In the genomic region with DNA sequence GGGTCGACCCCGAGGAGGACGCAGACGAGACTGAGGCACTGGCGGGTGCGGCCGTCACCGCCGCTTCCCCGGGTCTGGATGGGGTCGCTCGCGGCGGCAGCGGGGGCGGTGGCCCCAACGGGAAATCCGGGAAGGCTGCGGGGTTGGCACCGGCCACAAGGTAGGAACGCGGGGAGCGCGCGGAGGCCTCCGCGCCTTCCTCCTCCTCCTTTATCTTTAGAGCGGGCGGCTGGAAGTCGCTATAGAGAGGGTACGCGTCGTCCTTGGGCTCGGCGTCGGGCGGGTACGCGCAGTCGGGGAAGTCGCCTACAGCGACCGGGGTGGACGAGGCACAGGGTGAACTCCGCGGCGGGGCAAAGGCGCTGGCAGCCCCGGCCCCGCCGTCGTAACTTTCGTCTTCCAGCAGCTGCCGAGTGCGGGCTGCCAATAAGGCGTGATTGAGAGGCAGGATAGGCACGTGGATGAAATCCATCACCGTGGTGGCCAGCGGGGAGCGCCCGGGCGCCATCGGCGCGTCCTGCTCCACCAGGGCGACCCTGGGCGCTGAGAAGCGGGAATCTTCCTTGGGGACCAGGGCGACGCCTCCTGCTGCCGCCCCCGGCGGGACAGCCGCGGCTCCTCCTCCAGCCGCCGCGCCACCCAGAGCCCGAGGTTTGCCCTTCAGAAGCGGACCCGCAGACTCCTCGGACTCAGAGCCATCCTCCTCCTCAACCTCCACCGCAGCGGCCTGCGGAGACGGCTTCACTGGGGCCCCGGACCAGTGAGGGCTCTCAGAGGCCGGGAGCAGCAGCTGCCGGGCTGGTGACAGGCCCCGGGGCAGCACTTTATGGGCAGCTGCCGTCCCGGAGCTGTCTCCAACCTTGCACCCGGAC, we compare ENCODE assay signal across 9 cellular contexts. TPM values are rescaled to one million over a fixed set of nuclear protein-coding genes. Genes with fewer than 3 reads are reported as not detected.
DNase-seq lines count a peak whose midpoint lies in the region; TF ChIP-seq lines count a peak whose summit lies in the region.
"Had no signal": no experiment of that assay in that cellular context is flagged by ENCODE, and none has a peak within 500 bp of the region (broad histone marks: within the 10 kb centered on the region; RNA-seq: fewer than 3 reads in every experiment).

No MANE protein-coding gene starts in this region.

- no peak overlapping the region for H3K18ac ChIP-seq in mesenchymal stem cell (ENCODE audit: low read depth in 1 of 2, low read length in 2 of 2)

- peak overlapping the region; percentile 81 for H3K4me2 ChIP-seq in mesenchymal stem cell (ENCODE audit: low read length, poor library complexity, severe bottlenecking)

- WGBS in mesenchymal stem cell = 2% methylated on average over 77 of the region's 93 CpGs
- WGBS in urinary bladder = under 1% methylated on average over 93 of the region's 93 CpGs

- no peak overlapping the region for H3K4ac ChIP-seq in mesenchymal stem cell (ENCODE audit: low read depth in 1 of 2, low read length in 2 of 2)

- H3K4me3 Mint-ChIP-seq in activated T-cell treated with anti-CD3 and anti-CD28 coated beads, Interleukin-2, amount 50 U/mL, for 24 hours = no peak overlapping the region
- no peak overlapping the region for H3K4me3 Mint-ChIP-seq in activated naive CD4-positive, alpha-beta T cell treated with anti-CD3 and anti-CD28 coated beads, Interleukin-2, amount 10 ng/mL, durations not matched to agents 7 days and 5 days
- H3K4me3 Mint-ChIP-seq: CD8-positive, alpha-beta memory T cell had no signal

- H3K9ac ChIP-seq in mesenchymal stem cell (ENCODE audit: low read length) = peak overlapping the region; percentile 38

- no peak overlapping the region for H4K91ac ChIP-seq in mesenchymal stem cell (ENCODE audit: low read length)

- H3K27me3 Mint-ChIP-seq in activated T-cell treated with anti-CD3 and anti-CD28 coated beads, Interleukin-2, amount 50 U/mL, for 24 hours = peaks cover 54% of the 10 kb centered on the region
- H3K27me3 Mint-ChIP-seq in activated naive CD4-positive, alpha-beta T cell treated with anti-CD3 and anti-CD28 coated beads, Interleukin-2, amount 10 ng/mL, durations not matched to agents 7 days and 5 days = peaks cover 34% of the 10 kb centered on the region

- peaks cover 2% of the 10 kb centered on the region for H3K9me3 Mint-ChIP-seq in activated T-cell treated with anti-CD3 and anti-CD28 coated beads, Interleukin-2, amount 50 U/mL, for 24 hours
- H3K9me3 Mint-ChIP-seq in activated naive CD4-positive, alpha-beta T cell treated with anti-CD3 and anti-CD28 coated beads, Interleukin-2, amount 10 ng/mL, durations not matched to agents 7 days and 5 days = no peaks in the 10 kb centered on the region

- DNase-seq in activated T-cell treated with anti-CD3 and anti-CD28 coated beads, Interleukin-2, amount 50 U/mL, for 24 hours = peak; percentile 20
- no peak for DNase-seq in activated T-cell treated with anti-CD3 and anti-CD28 coated beads, Interleukin-2, amount 50 U/mL, for 1 hour
- DNase-seq in dorsolateral prefrontal cortex = no peak
- DNase-seq in mesenchymal stem cell = peak; percentile 9
- DNase-seq in activated naive CD4-positive, alpha-beta T cell treated with anti-CD3 and anti-CD28 coated beads, Interleukin-2, amount 10 ng/mL, durations not matched to agents 7 days and 5 days = no peak
- DNase-seq in NCI-H2196 (lab: John Stamatoyannopoulos, UW; ENCODE audit: unreplicated experiment) = no peak
- DNase-seq in GOT3 (lab: John Stamatoyannopoulos, UW) = no peak

- peak overlapping the region; percentile 61 for H4K8ac ChIP-seq in mesenchymal stem cell (ENCODE audit: low read length)

- H3K36me3 ChIP-seq in mesenchymal stem cell (ENCODE audit: control insufficient read depth in 1 of 2, insufficient read depth in 2 of 2, low read depth in 1 of 2, low read length in 2 of 2) = no peaks in the 10 kb centered on the region
- H3K36me3 ChIP-seq in urinary bladder (ENCODE audit: insufficient read depth) = no peaks in the 10 kb centered on the region

- peak overlapping the region; percentile 1 for H2AFZ ChIP-seq in mesenchymal stem cell (ENCODE audit: low read depth, low read length)

- no peak overlapping the region for H2BK120ac ChIP-seq in mesenchymal stem cell (ENCODE audit: low read depth, low read length)

- intact Hi-C loops in dorsolateral prefrontal cortex (cut with DNase I) = no loop called here

- TF ChIP-seq CTCF in dorsolateral prefrontal cortex (IDR thresholded peaks at IDR 0.05 in 54 of 56, conservative IDR thresholded peaks at IDR 0.05 in 2 of 56; ENCODE audit: low read depth in 1 of 56, partially characterized antibody in 56 of 56) = no peak

- H2BK12ac ChIP-seq in mesenchymal stem cell (ENCODE audit: low read length in 2 of 2) = no peak overlapping the region

- no peak overlapping the region for H2BK15ac ChIP-seq in mesenchymal stem cell (ENCODE audit: low read depth, poor library complexity, severe bottlenecking)

- H3K4me1 Mint-ChIP-seq in activated T-cell treated with anti-CD3 and anti-CD28 coated beads, Interleukin-2, amount 50 U/mL, for 24 hours (ENCODE audit: low read depth) = peaks cover 3% of the 10 kb centered on the region
- H3K4me1 Mint-ChIP-seq in activated naive CD4-positive, alpha-beta T cell treated with anti-CD3 and anti-CD28 coated beads, Interleukin-2, amount 10 ng/mL, durations not matched to agents 7 days and 5 days = peaks cover 3% of the 10 kb centered on the region

- H3K23ac ChIP-seq in mesenchymal stem cell (ENCODE audit: low read length in 2 of 2) = peak overlapping the region in 1 of 2 experiments; percentile 14

- H3K4me1 ChIP-seq in mesenchymal stem cell (ENCODE audit: control insufficient read depth, insufficient read depth, low read depth, low read length) = peaks cover 23% of the 10 kb centered on the region
- H3K4me1 ChIP-seq in urinary bladder (ENCODE audit: insufficient read depth) = peaks cover 2% of the 10 kb centered on the region

- H3K27ac ChIP-seq in dorsolateral prefrontal cortex (peak overlapping the region in 18 of 59 donors; percentile 13 to 76 (median 42)), mesenchymal stem cell (ENCODE audit: low read length, poor library complexity, severe bottlenecking) (no peak overlapping the region), urinary bladder (ENCODE audit: low read depth) (peak overlapping the region; percentile 70)

- no peaks in the 10 kb centered on the region for H3K36me3 Mint-ChIP-seq in activated T-cell treated with anti-CD3 and anti-CD28 coated beads, Interleukin-2, amount 50 U/mL, for 24 hours (ENCODE audit: low read depth)
- no peaks in the 10 kb centered on the region for H3K36me3 Mint-ChIP-seq in activated naive CD4-positive, alpha-beta T cell treated with anti-CD3 and anti-CD28 coated beads, Interleukin-2, amount 10 ng/mL, durations not matched to agents 7 days and 5 days
- H3K36me3 Mint-ChIP-seq: CD8-positive, alpha-beta memory T cell had no signal

- peak overlapping the region; percentile 20 to 69 (median 51) for H3K4me3 ChIP-seq in dorsolateral prefrontal cortex
- H3K4me3 ChIP-seq in mesenchymal stem cell (ENCODE audit: insufficient read depth in 1 of 2, low read depth in 1 of 2, low read length in 2 of 2) = peak overlapping the region; percentile 64 to 84
- H3K4me3 ChIP-seq in urinary bladder (ENCODE audit: low read depth, low read length) = peak overlapping the region; percentile 74

- peaks cover 9 to 90% (median 57%) of the 10 kb centered on the region in 45 donors for H3K27me3 ChIP-seq in dorsolateral prefrontal cortex
- H3K27me3 ChIP-seq in mesenchymal stem cell (ENCODE audit: control insufficient read depth in 1 of 2, insufficient read depth in 1 of 2, low read length in 2 of 2) = peaks cover 42 to 44% of the 10 kb centered on the region in 2 experiments

- no peak overlapping the region for H2BK5ac ChIP-seq in mesenchymal stem cell (ENCODE audit: low read depth, low read length, poor library complexity, severe bottlenecking)

- no peaks in the 10 kb centered on the region for H3K9me3 ChIP-seq in mesenchymal stem cell (ENCODE audit: control insufficient read depth, low read length)

- H2AK5ac ChIP-seq in mesenchymal stem cell (ENCODE audit: low read length, severe bottlenecking) = no peak overlapping the region

- H3K14ac ChIP-seq in mesenchymal stem cell (ENCODE audit: low read length in 2 of 2) = no peak overlapping the region

- no peaks in the 10 kb centered on the region for H3K79me1 ChIP-seq in mesenchymal stem cell (replicated peaks; ENCODE audit: low read length, poor library complexity, severe bottlenecking)

- CTCF ChIA-PET in activated naive CD4-positive, alpha-beta T cell treated with anti-CD3 and anti-CD28 coated beads, Interleukin-2, amount 10 ng/mL, durations not matched to agents 7 days and 5 days (lab: Charles Lee) = no interaction called here

- no peak overlapping the region for H3K27ac Mint-ChIP-seq in activated T-cell treated with anti-CD3 and anti-CD28 coated beads, Interleukin-2, amount 50 U/mL, for 24 hours
- H3K27ac Mint-ChIP-seq in activated naive CD4-positive, alpha-beta T cell treated with anti-CD3 and anti-CD28 coated beads, Interleukin-2, amount 10 ng/mL, durations not matched to agents 7 days and 5 days = no peak overlapping the region

RNA-seq across cellular contexts. Expression of a gene that starts 1.7 kb away (rescaled TPM):
- total RNA-seq in dorsolateral prefrontal cortex (1 to 10 TPM in 67 of 120 experiments, under 1 TPM in 53; 0.28 to 4.2 (median 1.1) TPM), urinary bladder (8.6 TPM)
- polyA plus RNA-seq in mesenchymal stem cell (2013, experiment 1 of 2) = not detected
- not detected for polyA plus RNA-seq in mesenchymal stem cell (2013, experiment 2 of 2)
- polyA plus RNA-seq in urinary bladder = 1.7 TPM
- total RNA-seq: CD8-positive, alpha-beta memory T cell had no signal
- polyA plus RNA-seq: CD8-positive, alpha-beta memory T cell had no signal

Comparison
In these comparisons a context has a peak if more than half of its experiments do, and no peak if none do; other contexts are left out.
1. DNase-seq: peak in activated T-cell treated with anti-CD3 and anti-CD28 coated beads, Interleukin-2, amount 50 U/mL, for 24 hours (single experiment) and mesenchymal stem cell (single experiment); none in activated T-cell treated with anti-CD3 and anti-CD28 coated beads, Interleukin-2, amount 50 U/mL, for 1 hour (single experiment), dorsolateral prefrontal cortex (0 of 10), activated naive CD4-positive, alpha-beta T cell treated with anti-CD3 and anti-CD28 coated beads, Interleukin-2, amount 10 ng/mL, durations not matched to agents 7 days and 5 days (single experiment), NCI-H2196 (single experiment) and GOT3 (single experiment).
2. Peak in every context shown above with its lines, with median percentiles within 50 percentile points of each other: H3K4me3 ChIP-seq.